ENCODE assay signal across 1 cellular context in genomic region chr16:89955001-89955685, GRCh38.
TF ChIP-seq lines count a peak whose summit lies in the region.

No MANE protein-coding gene starts in this region.

TF ChIP-seq in GM23338, 12 proteins besides CTCF, POLR2A, EP300 and RAD21 (continued from another document):
- TF ChIP-seq REST (IDR thresholded peaks at IDR 0.05; ENCODE audit: unreplicated experiment): no peak
- TF ChIP-seq ETS1 (IDR thresholded peaks at IDR 0.05): no peak
- no peak for TF ChIP-seq ZNF462 (CRISPR knock-in tag; IDR thresholded peaks at IDR 0.05)
- no peak for TF ChIP-seq JUNB (IDR thresholded peaks at IDR 0.05; ENCODE audit: unreplicated experiment)
- no peak for TF ChIP-seq POLR2AphosphoS5 (IDR thresholded peaks at IDR 0.05; ENCODE audit: low read depth)
- no peak for TF ChIP-seq STAT1 (IDR thresholded peaks at IDR 0.05; ENCODE audit: unreplicated experiment)
- no peak for TF ChIP-seq CREB1 (CRISPR knock-in tag; IDR thresholded peaks at IDR 0.05; ENCODE audit: low read depth)
- no peak for TF ChIP-seq EZH2 (IDR thresholded peaks at IDR 0.05; ENCODE audit: low read depth, unreplicated experiment)
TF ChIP-seq in GM23338: peak in this region for 0.
